18 cellular contexts compared by ENCODE assay signal in the genomic region with DNA sequence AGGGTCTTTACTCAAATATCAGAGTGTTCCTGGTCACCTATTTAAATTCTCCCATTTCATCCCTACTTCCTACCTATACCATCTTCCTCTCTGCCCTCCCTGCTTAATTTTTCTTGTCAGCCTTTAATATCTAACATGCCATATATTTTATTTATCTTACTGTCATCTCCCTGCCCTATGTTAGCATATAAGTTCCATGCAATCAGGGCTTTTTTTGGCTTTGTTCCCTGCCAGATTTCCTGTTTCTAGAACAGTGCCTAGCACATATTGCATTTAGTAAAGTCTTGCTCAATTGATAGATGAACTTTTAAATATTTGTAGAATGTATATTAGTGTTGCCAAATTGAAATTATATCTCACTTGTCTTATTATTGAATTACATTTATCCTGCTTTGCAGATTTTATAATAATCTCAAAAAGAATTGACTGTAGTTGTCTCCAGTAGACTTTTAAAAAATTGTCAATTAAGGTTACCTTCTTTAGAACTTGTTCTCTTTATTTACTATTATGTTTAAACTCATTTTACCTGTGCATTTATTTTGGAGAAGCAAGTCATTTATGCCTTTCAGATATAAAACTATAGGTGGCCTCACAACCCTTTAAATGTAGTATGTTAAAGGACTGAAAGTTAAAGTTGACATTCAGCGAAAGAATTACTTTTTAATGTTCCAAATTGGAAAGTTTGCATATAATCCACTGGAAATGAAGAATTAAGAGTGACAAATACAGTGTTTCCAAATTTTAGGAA.
DNase-seq lines count a peak whose midpoint lies in the region; ATAC-seq, FAIRE-seq and TF ChIP-seq lines count a peak whose summit lies in the region.
"Had no signal": no experiment of that assay in that cellular context is flagged by ENCODE, and none has a peak within 500 bp of the region (broad histone marks: within the 10 kb centered on the region; RNA-seq: fewer than 3 reads in every experiment).

No MANE protein-coding gene starts in this region.

- H3K27me3 ChIP-seq in IMR-90 (ENCODE audit: control insufficient read depth, insufficient read depth, low read length), result no peaks in the 10 kb centered on the region
- H3K27me3 ChIP-seq: adrenal gland, heart left ventricle, upper lobe of right lung had no signal

- POLR2A ChIA-PET in A549 (lab: Yijun Ruan, JAX), result no interaction called here
- POLR2A ChIA-PET in IMR-90 (lab: Charles Lee; ENCODE audit: unreplicated experiment), result no interaction called here

- no peak overlapping the region for H4K91ac ChIP-seq in IMR-90 (ENCODE audit: insufficient read depth, low read depth, low read length)

- peaks cover 61% of the 10 kb centered on the region for H3K4me1 ChIP-seq in A549
- H3K4me1 ChIP-seq in IMR-90 (ENCODE audit: control insufficient read depth, insufficient read depth, low read length), result peaks cover 4% of the 10 kb centered on the region; the same call in 1 of the 2 replicates
- H3K4me1 ChIP-seq: upper lobe of right lung had no signal

- no peak for DNase-seq in A549 (ENCODE audit: low read depth in 1 of 2, low spot score in 1 of 2)
- peak; percentile 32 for DNase-seq in IMR-90
- no peak for DNase-seq in chondrocyte (ENCODE audit: low spot score)
- DNase-seq in left lobe of liver (ENCODE audit: low spot score), result no peak
- DNase-seq in SIG-M5 (lab: John Stamatoyannopoulos, UW), result no peak
- no peak for DNase-seq in GOT3 (lab: John Stamatoyannopoulos, UW)
- DNase-seq: activated B cell treated with CpG ODN at 0.5 μM for 24 hours, heart left ventricle, islet precursor cell, NCI-H446 treated with DMSO at 0.1 percent for 48 hours, T-helper 2 cell, upper lobe of right lung had no signal

- no peak for ATAC-seq in A549
- peak; percentile 27; the same call in 1 of the 2 replicates for ATAC-seq in IMR-90 (ENCODE audit: low read depth)
- peak; percentile 20 for ATAC-seq in left lobe of liver
- ATAC-seq in HG03521 (IDR thresholded peaks at IDR 0.05; ENCODE audit: unreplicated experiment), result no peak
- no peak for ATAC-seq in HG03460 (IDR thresholded peaks at IDR 0.05; ENCODE audit: unreplicated experiment)
- ATAC-seq: natural killer cell treated with Interleukin-12 subunit alpha and Interleukin-12 subunit beta and Interleukin-15 and Interleukin-18, amount 100 ng/mL, for 72 hours; upper lobe of right lung had no signal

- H3K36me3 ChIP-seq in IMR-90 (ENCODE audit: control insufficient read depth, insufficient read depth, low read length), result peaks cover 9% of the 10 kb centered on the region
- H3K36me3 ChIP-seq: adrenal gland had no signal

- no peak overlapping the region for H3K9ac ChIP-seq in IMR-90 (ENCODE audit: low read depth, low read length)

- WGBS in A549 (ENCODE audit: missing lambda C conversion rate), result 8% methylated on average over 1 of the region's 1 CpG
- WGBS in IMR-90 (ENCODE audit: extremely low coverage in 2 of 2, insufficient read length in 1 of 2), 2 experiments, result no CpG with 5 or more reads among the region's 1 CpG

- H3K4me1 Mint-ChIP-seq in chondrocyte (ENCODE audit: low read depth), result peaks cover 44% of the 10 kb centered on the region
- H3K4me1 Mint-ChIP-seq: activated B cell treated with CpG ODN at 0.5 μM for 24 hours had no signal

- no peak overlapping the region for H3K14ac ChIP-seq in IMR-90 (replicated peaks; ENCODE audit: low read depth, low read length)

- H2BK120ac ChIP-seq in IMR-90 (ENCODE audit: low read depth, low read length), result no peak overlapping the region

- no peak overlapping the region for H2AFZ ChIP-seq in IMR-90 (replicated peaks; ENCODE audit: low read length, poor library complexity)

- CTCF ChIA-PET in A549 (lab: Yijun Ruan, JAX), result interaction anchor here (0.8 to 2.2 kb wide), 2 partner anchors 82 kb away, joined by 3 to 6 read pairs; no protein-coding TSS in a partner anchor
- CTCF ChIA-PET in IMR-90 (lab: Yijun Ruan, JAX), result no interaction called here

- no TSS peak for BruUV-seq in IMR-90 (replicated peaks; lab: Mats Ljungman, UMichigan)

- no peaks in the 10 kb centered on the region for H3K9me3 ChIP-seq in A549
- no peaks in the 10 kb centered on the region for H3K9me3 ChIP-seq in IMR-90 (ENCODE audit: control insufficient read depth, insufficient read depth, low read length)
- H3K9me3 ChIP-seq: adrenal gland, heart left ventricle, upper lobe of right lung had no signal

- H2BK15ac ChIP-seq in IMR-90 (ENCODE audit: low read depth, low read length), result no peak overlapping the region

- intact Hi-C loops in IMR-90 (cut with micrococcal nuclease), result loop anchor here (10.0 kb wide), 1 partner anchor 225 kb away; no protein-coding TSS in a partner anchor

- no peak for TF ChIP-seq EP300 in A549 (IDR thresholded peaks at IDR 0.05)

- TF ChIP-seq RAD21 in A549 (conservative IDR thresholded peaks at IDR 0.05 in 1 of 2, IDR thresholded peaks at IDR 0.05 in 1 of 2) (peak; percentile 42 to 54; a peak in 3 of 5 replicates), IMR-90 (IDR thresholded peaks at IDR 0.05; ENCODE audit: low read length) (no peak)

- no peaks in the 10 kb centered on the region; the same call in 1 of the 2 replicates for H3K9me1 ChIP-seq in IMR-90 (ENCODE audit: insufficient read depth, low read length)

- dilution Hi-C loops in IMR-90 (cut with HindIII; ENCODE audit: low sequenced_read_pairs, unreplicated experiment), result loop anchor here (25.0 kb wide), 1 partner anchor 463 kb away; no protein-coding TSS in a partner anchor

- 0 out of 3 replicates have a peak, but pooled peaks have one; percentile 16 for TF ChIP-seq CTCF in A549 (IDR thresholded peaks at IDR 0.05)
- TF ChIP-seq CTCF in IMR-90 (conservative IDR thresholded peaks at IDR 0.05; ENCODE audit: low read depth, low read length), result no peak
- peak; percentile 51 for TF ChIP-seq CTCF in chondrocyte (IDR thresholded peaks at IDR 0.05)

- H4K20me1 ChIP-seq in IMR-90 (ENCODE audit: insufficient read depth, low read length), result no peaks in the 10 kb centered on the region

- no peak overlapping the region for H3K4me3 Mint-ChIP-seq in chondrocyte (ENCODE audit: unreplicated experiment)
- H3K4me3 Mint-ChIP-seq: activated B cell treated with CpG ODN at 0.5 μM for 24 hours; natural killer cell treated with Interleukin-12 subunit alpha and Interleukin-12 subunit beta and Interleukin-15 and Interleukin-18, amount 100 ng/mL, for 72 hours; stimulated activated naive CD8-positive, alpha-beta T cell treated with anti-CD3 and anti-CD28 coated beads, Interleukin-15, Interleukin-2, amounts not matched to agents 100 ng/mL and 50 ng/mL, for 24 hours had no signal

- 0 out of 4 replicates have a peak overlapping the region, but pooled peaks of 1 of the 2 experiments have one; percentile 27 for H4K8ac ChIP-seq in IMR-90 (ENCODE audit: low read depth in 2 of 2, low read length in 2 of 2)

- peaks cover 10 to 30% of the 10 kb centered on the region in 2 experiments for H3K79me1 ChIP-seq in IMR-90 (ENCODE audit: low read depth in 1 of 2, low read length in 2 of 2)

- peak overlapping the region; percentile 23; the same call in 2 of the 3 replicates for H3K4me3 ChIP-seq in A549
- H3K4me3 ChIP-seq in IMR-90 (ENCODE audit: insufficient read depth, low read depth, low read length), result no peak overlapping the region
- H3K4me3 ChIP-seq: adrenal gland, heart left ventricle, upper lobe of right lung had no signal

- H2BK5ac ChIP-seq in IMR-90 (ENCODE audit: low read depth, low read length, poor library complexity, severe bottlenecking), result peak overlapping the region; percentile 33

- no peak overlapping the region for H4K5ac ChIP-seq in IMR-90 (ENCODE audit: low read depth, low read length)

- H3K4me2 ChIP-seq in A549 (peak overlapping the region; percentile 94), IMR-90 (ENCODE audit: low read depth, low read length) (peak overlapping the region; percentile 48)

- H3K27me3 Mint-ChIP-seq in chondrocyte (ENCODE audit: low read depth), result no peaks in the 10 kb centered on the region
- H3K27me3 Mint-ChIP-seq: activated B cell treated with CpG ODN at 0.5 μM for 24 hours; natural killer cell treated with Interleukin-12 subunit alpha and Interleukin-12 subunit beta and Interleukin-15 and Interleukin-18, amount 100 ng/mL, for 72 hours; stimulated activated naive CD8-positive, alpha-beta T cell treated with anti-CD3 and anti-CD28 coated beads, Interleukin-15, Interleukin-2, amounts not matched to agents 100 ng/mL and 50 ng/mL, for 24 hours had no signal

- no peaks in the 10 kb centered on the region for H3K9me3 Mint-ChIP-seq in chondrocyte (ENCODE audit: low read depth)
- H3K9me3 Mint-ChIP-seq: activated B cell treated with CpG ODN at 0.5 μM for 24 hours; natural killer cell treated with Interleukin-12 subunit alpha and Interleukin-12 subunit beta and Interleukin-15 and Interleukin-18, amount 100 ng/mL, for 72 hours; stimulated activated naive CD8-positive, alpha-beta T cell treated with anti-CD3 and anti-CD28 coated beads, Interleukin-15, Interleukin-2, amounts not matched to agents 100 ng/mL and 50 ng/mL, for 24 hours had no signal

- H3K27ac ChIP-seq in A549 (peak overlapping the region; percentile 84 to 88), IMR-90 (ENCODE audit: insufficient read depth, low read length) (no peak overlapping the region)
- H3K27ac ChIP-seq: adrenal gland, upper lobe of right lung had no signal

- no peak for TF ChIP-seq POLR2A in A549 (IDR thresholded peaks at IDR 0.05; ENCODE audit: low read length)
- TF ChIP-seq POLR2A in IMR-90 (IDR thresholded peaks at IDR 0.05; ENCODE audit: low read depth, low read length), result no peak

- no peak for FAIRE-seq in A549 (lab: Jason Lieb, UNC)
- FAIRE-seq: colon had no signal

- H3K23ac ChIP-seq in IMR-90 (ENCODE audit: low read depth, low read length), result peak overlapping the region; percentile 77; the same call in 1 of the 2 replicates

- in situ Hi-C loops in IMR-90 (cut with MboI; ENCODE audit: low sequenced_read_pairs), result no loop called here

- no peak overlapping the region for H2AK9ac ChIP-seq in IMR-90 (replicated peaks; ENCODE audit: low read depth, low read length, poor library complexity)

- no peak overlapping the region for H3K18ac ChIP-seq in IMR-90 (ENCODE audit: low read depth, low read length)

- no peak overlapping the region for H2AK5ac ChIP-seq in IMR-90 (ENCODE audit: low read depth, low read length)

- no peak overlapping the region for H3K56ac ChIP-seq in IMR-90 (ENCODE audit: extremely low read depth, insufficient read depth, low read length)

- H3K27ac Mint-ChIP-seq in chondrocyte (ENCODE audit: unreplicated experiment), result peak overlapping the region; percentile 70
- H3K27ac Mint-ChIP-seq: activated B cell treated with CpG ODN at 0.5 μM for 24 hours; natural killer cell treated with Interleukin-12 subunit alpha and Interleukin-12 subunit beta and Interleukin-15 and Interleukin-18, amount 100 ng/mL, for 72 hours; stimulated activated naive CD8-positive, alpha-beta T cell treated with anti-CD3 and anti-CD28 coated beads, Interleukin-15, Interleukin-2, amounts not matched to agents 100 ng/mL and 50 ng/mL, for 24 hours had no signal

- H2BK20ac ChIP-seq in IMR-90 (ENCODE audit: low read depth, low read length), result no peak overlapping the region

- no peak overlapping the region for H3K4ac ChIP-seq in IMR-90 (ENCODE audit: low read depth, low read length)

- H3K36me3 Mint-ChIP-seq in chondrocyte (ENCODE audit: low read depth), result peaks cover 42% of the 10 kb centered on the region

TF ChIP-seq in A549, 52 proteins besides CTCF, POLR2A, EP300 and RAD21 (continues in another document):
- TF ChIP-seq RFX5 (IDR thresholded peaks at IDR 0.05) (no peak), HDAC2 (IDR thresholded peaks at IDR 0.05) (no peak)

TF ChIP-seq in IMR-90, 13 proteins besides CTCF, POLR2A, EP300 and RAD21 (continues in another document):
- 0 out of 2 replicates have a peak, but pooled peaks have one; percentile 4 for TF ChIP-seq CEBPB (IDR thresholded peaks at IDR 0.05; ENCODE audit: low read depth, low read length)

Comparison
In these comparisons a context has a peak if more than half of its experiments do, and no peak if none do; other contexts are left out.
1. ATAC-seq: peak in IMR-90 (single experiment) and left lobe of liver (single experiment); none in A549 (0 of 2), HG03521 (single experiment) and HG03460 (single experiment).